In genomic region chr7:1041471-1042160, GRCh38 we compare ENCODE assay signal across 18 cellular contexts. TPM values are rescaled to one million over a fixed set of nuclear protein-coding genes. Genes with fewer than 3 reads are reported as not detected.
DNase-seq lines count a peak whose midpoint lies in the region; ATAC-seq and TF ChIP-seq lines count a peak whose summit lies in the region.
"Had no signal": no experiment of that assay in that cellular context is flagged by ENCODE, and none has a peak within 500 bp of the region (broad histone marks: within the 10 kb centered on the region; RNA-seq: fewer than 3 reads in every experiment).

No MANE protein-coding gene starts in this region.

- H3K4me2 ChIP-seq in fibroblast of lung (ENCODE audit: extremely low read depth, insufficient read depth, low read length) (peak overlapping the region; percentile 35), skeletal muscle satellite cell (ENCODE audit: low read length) (peak overlapping the region; percentile 8)
- H3K4me2 ChIP-seq: PC-9 had no signal

- TF ChIP-seq CTCF in fibroblast of lung (conservative IDR thresholded peaks at IDR 0.05 in 1 of 2, IDR thresholded peaks at IDR 0.05 in 1 of 2; ENCODE audit: low read depth in 1 of 2, low read length in 2 of 2) = no peak

- DNase-seq in T-helper 1 cell (no peak), T-cell (no peak), fibroblast of lung (ENCODE audit: low read depth in 2 of 2) (no peak), NCI-H146 (lab: John Stamatoyannopoulos, UW) (no peak)
- DNase-seq: 8988T; activated CD4-positive, alpha-beta T cell treated with anti-CD3 and anti-CD28 coated beads, Interleukin-2, amount 50 U/mL, for 48 hours; heart right ventricle; KG1; left colon; NCI-H1436 treated with DMSO at 0.1 percent for 48 hours; PC-9 had no signal

- H3K4me3 ChIP-seq in fibroblast of lung (replicated peaks in 1 of 4; ENCODE audit: control extremely low read depth in 1 of 4, insufficient read depth in 1 of 4, low read depth in 3 of 4, low read length in 4 of 4) = no peak overlapping the region
- H3K4me3 ChIP-seq in skeletal muscle satellite cell (ENCODE audit: low read length) = no peak overlapping the region
- H3K4me3 ChIP-seq: heart right ventricle, PC-9 had no signal

- H3K4me1 ChIP-seq in fibroblast of lung (ENCODE audit: control insufficient read depth, extremely low read depth, insufficient read depth, low read length) (peaks cover 15% of the 10 kb centered on the region), skeletal muscle satellite cell (ENCODE audit: control insufficient read depth, insufficient read depth, low read length) (peaks cover 41% of the 10 kb centered on the region)

- peaks cover 32% of the 10 kb centered on the region for H3K4me1 Mint-ChIP-seq in T-helper 1 cell treated with Interleukin-12 subunit alpha and Interleukin-12 subunit beta and Interleukin-4 antibody, amounts not matched to agents 30 μg/mL and 1 μg/mL, for 36 hours (ENCODE audit: low read depth)
- peaks cover 38 to 49% (median 49%) of the 10 kb centered on the region in 3 donors for H3K4me1 Mint-ChIP-seq in T-cell
- peaks cover 18% of the 10 kb centered on the region for H3K4me1 Mint-ChIP-seq in stimulated activated memory B cell treated with anti-CD40 and anti-IgM and Interleukin-4, amounts not matched to agents 10 μg/mL and 1 μg/mL and 100 μg/mL, for 72 hours

- no peaks in the 10 kb centered on the region for H3K9me3 Mint-ChIP-seq in T-helper 1 cell treated with Interleukin-12 subunit alpha and Interleukin-12 subunit beta and Interleukin-4 antibody, amounts not matched to agents 30 μg/mL and 1 μg/mL, for 36 hours
- H3K9me3 Mint-ChIP-seq in T-cell = no peaks in the 10 kb centered on the region
- no peaks in the 10 kb centered on the region for H3K9me3 Mint-ChIP-seq in stimulated activated memory B cell treated with anti-CD40 and anti-IgM and Interleukin-4, amounts not matched to agents 10 μg/mL and 1 μg/mL and 100 μg/mL, for 72 hours
- H3K9me3 Mint-ChIP-seq: stimulated activated naive CD8-positive, alpha-beta T cell treated with anti-CD3 and anti-CD28 coated beads, Interleukin-15, Interleukin-2, amounts not matched to agents 100 ng/mL and 50 ng/mL, for 24 hours had no signal

- ATAC-seq in T-cell (replicated peaks in 1 of 4) (no peak), HG03457 (IDR thresholded peaks at IDR 0.05; ENCODE audit: unreplicated experiment) (no peak)
- ATAC-seq in stimulated activated memory B cell treated with anti-CD40 and anti-IgM and Interleukin-4, amounts not matched to agents 10 μg/mL and 1 μg/mL and 100 μg/mL, for 72 hours = no peak
- ATAC-seq: left colon, sciatic nerve had no signal

- no peak overlapping the region for H2AFZ ChIP-seq in fibroblast of lung (ENCODE audit: low read length)
- H2AFZ ChIP-seq: PC-9 had no signal

- no peaks in the 10 kb centered on the region for H3K36me3 ChIP-seq in fibroblast of lung (ENCODE audit: control insufficient read depth, insufficient read depth, low read length)
- H3K36me3 ChIP-seq in skeletal muscle satellite cell (ENCODE audit: insufficient read depth, low read length) = no peaks in the 10 kb centered on the region
- H3K36me3 ChIP-seq: heart right ventricle had no signal

- peak overlapping the region; percentile 16 for H3K9ac ChIP-seq in fibroblast of lung (ENCODE audit: insufficient read depth, low read length)
- no peak overlapping the region for H3K9ac ChIP-seq in skeletal muscle satellite cell (ENCODE audit: low read depth, low read length)

- no peaks in the 10 kb centered on the region for H4K20me1 ChIP-seq in fibroblast of lung (ENCODE audit: control insufficient read depth, extremely low read depth, insufficient read depth, low read length)

- no peak overlapping the region for H3K27ac ChIP-seq in fibroblast of lung (ENCODE audit: insufficient read depth, low read length)

- no peaks in the 10 kb centered on the region for H3K9me3 ChIP-seq in fibroblast of lung (ENCODE audit: control insufficient read depth, insufficient read depth, low read depth, low read length)
- H3K9me3 ChIP-seq in skeletal muscle satellite cell (replicated peaks; ENCODE audit: low read length) = no peaks in the 10 kb centered on the region
- H3K9me3 ChIP-seq: heart right ventricle had no signal

- CTCF ChIA-PET in T-cell (lab: Charles Lee) = interaction anchor here in 1 of 2 donors (1.5 kb wide), 1 partner anchor 48 kb away, joined by 8 read pairs; no protein-coding TSS in a partner anchor

- no peak overlapping the region for H3K4me3 Mint-ChIP-seq in T-helper 1 cell treated with Interleukin-12 subunit alpha and Interleukin-12 subunit beta and Interleukin-4 antibody, amounts not matched to agents 30 μg/mL and 1 μg/mL, for 36 hours
- H3K4me3 Mint-ChIP-seq in T-cell = peak overlapping the region in 2 of 3 donors; percentile 9 to 52
- H3K4me3 Mint-ChIP-seq in stimulated activated memory B cell treated with anti-CD40 and anti-IgM and Interleukin-4, amounts not matched to agents 10 μg/mL and 1 μg/mL and 100 μg/mL, for 72 hours = no peak overlapping the region
- H3K4me3 Mint-ChIP-seq: stimulated activated naive CD8-positive, alpha-beta T cell treated with anti-CD3 and anti-CD28 coated beads, Interleukin-15, Interleukin-2, amounts not matched to agents 100 ng/mL and 50 ng/mL, for 24 hours had no signal

- peaks cover 4% of the 10 kb centered on the region for H3K36me3 Mint-ChIP-seq in T-helper 1 cell treated with Interleukin-12 subunit alpha and Interleukin-12 subunit beta and Interleukin-4 antibody, amounts not matched to agents 30 μg/mL and 1 μg/mL, for 36 hours (ENCODE audit: low read depth)
- H3K36me3 Mint-ChIP-seq in T-cell = no peaks in the 10 kb centered on the region
- no peaks in the 10 kb centered on the region for H3K36me3 Mint-ChIP-seq in stimulated activated memory B cell treated with anti-CD40 and anti-IgM and Interleukin-4, amounts not matched to agents 10 μg/mL and 1 μg/mL and 100 μg/mL, for 72 hours

- H3K27me3 Mint-ChIP-seq in T-helper 1 cell treated with Interleukin-12 subunit alpha and Interleukin-12 subunit beta and Interleukin-4 antibody, amounts not matched to agents 30 μg/mL and 1 μg/mL, for 36 hours (ENCODE audit: low read depth) = no peaks in the 10 kb centered on the region
- peaks cover 4 to 26% of the 10 kb centered on the region in 2 donors for H3K27me3 Mint-ChIP-seq in T-cell
- no peaks in the 10 kb centered on the region for H3K27me3 Mint-ChIP-seq in stimulated activated memory B cell treated with anti-CD40 and anti-IgM and Interleukin-4, amounts not matched to agents 10 μg/mL and 1 μg/mL and 100 μg/mL, for 72 hours

- H3K27ac Mint-ChIP-seq in T-helper 1 cell treated with Interleukin-12 subunit alpha and Interleukin-12 subunit beta and Interleukin-4 antibody, amounts not matched to agents 30 μg/mL and 1 μg/mL, for 36 hours = peak overlapping the region; percentile 49
- no peak overlapping the region for H3K27ac Mint-ChIP-seq in T-cell
- H3K27ac Mint-ChIP-seq in stimulated activated memory B cell treated with anti-CD40 and anti-IgM and Interleukin-4, amounts not matched to agents 10 μg/mL and 1 μg/mL and 100 μg/mL, for 72 hours = no peak overlapping the region
- H3K27ac Mint-ChIP-seq: stimulated activated naive CD8-positive, alpha-beta T cell treated with anti-CD3 and anti-CD28 coated beads, Interleukin-15, Interleukin-2, amounts not matched to agents 100 ng/mL and 50 ng/mL, for 24 hours had no signal

- H3K27me3 ChIP-seq in fibroblast of lung (ENCODE audit: control insufficient read depth, insufficient read depth, low read length) (no peaks in the 10 kb centered on the region), skeletal muscle satellite cell (ENCODE audit: control insufficient read depth, insufficient read depth, low read length) (no peaks in the 10 kb centered on the region)
- H3K27me3 ChIP-seq: heart right ventricle had no signal

- POLR2A ChIA-PET in T-cell (lab: Charles Lee) = no interaction called here

- no peaks in the 10 kb centered on the region for H3K79me2 ChIP-seq in fibroblast of lung (ENCODE audit: control insufficient read depth, insufficient read depth, low read length)

RNA-seq across cellular contexts. Expression of gene GPR146, which starts 2.7 kb away (rescaled TPM):
- total RNA-seq in T-cell (10 to 100 TPM; 11.9 to 14.7 (median 13.0) TPM), fibroblast of lung (3.1 and 3.3 TPM in 2 replicates)
- polyA plus RNA-seq in fibroblast of lung = 0.30 and 2.2 TPM in 2 replicates
- 0.27 and 0.87 TPM in 2 replicates for polyA plus RNA-seq in fibroblast of lung (2012)
- 0.44 and 18.7 TPM in 2 replicates for polyA minus RNA-seq in fibroblast of lung (ENCODE audit: low replicate concordance)
- 1.8 and 6.8 TPM in 2 replicates for total RNA-seq in skeletal muscle satellite cell (2012; rRNA removed)

RNA-seq across cellular contexts. Expression of gene GPER1, which starts 46.3 kb away (rescaled TPM):
- total RNA-seq in T-cell = under 1 TPM in 3 of 5 donors, not detected in 2; 0.23 to 0.41 (median 0.26) TPM
- total RNA-seq in fibroblast of lung = 1.5 and 2.3 TPM in 2 replicates
- 2.0 and 2.4 TPM in 2 replicates for polyA plus RNA-seq in fibroblast of lung
- 2.2 and 2.9 TPM in 2 replicates for polyA plus RNA-seq in fibroblast of lung (2012)
- polyA minus RNA-seq in fibroblast of lung (ENCODE audit: low replicate concordance) = 3.5 TPM in 2 replicates
- total RNA-seq in skeletal muscle satellite cell (2012; rRNA removed) = 5.1 and 9.6 TPM in 2 replicates
- total RNA-seq: T-helper 1 cell treated with Interleukin-12 subunit alpha and Interleukin-12 subunit beta and Interleukin-4 antibody, amounts not matched to agents 30 ng/mL and 1 ng/mL, for 36 hours had no signal

RNA-seq across cellular contexts. Expression of gene CYP2W1, which starts 58.6 kb away (rescaled TPM):
- total RNA-seq in T-cell (under 1 TPM in 1 of 5 donors, not detected in 4; 0.19 TPM), fibroblast of lung (not detected in 2 replicates)
- polyA plus RNA-seq in fibroblast of lung = not detected in 2 replicates
- not detected in 2 replicates for polyA plus RNA-seq in fibroblast of lung (2012)
- polyA minus RNA-seq in fibroblast of lung (ENCODE audit: low replicate concordance) = not detected in 2 replicates
- total RNA-seq in skeletal muscle satellite cell (2012; rRNA removed) = not detected in 2 replicates
- total RNA-seq: heart right ventricle; PC-9; T-helper 1 cell treated with Interleukin-12 subunit alpha and Interleukin-12 subunit beta and Interleukin-4 antibody, amounts not matched to agents 30 ng/mL and 1 ng/mL, for 36 hours had no signal
- polyA plus RNA-seq: heart right ventricle had no signal

Comparison
In these comparisons a context has a peak if more than half of its experiments do, and no peak if none do; other contexts are left out.
1. H3K4me3 Mint-ChIP-seq: peak in T-cell (2 of 3); none in T-helper 1 cell treated with Interleukin-12 subunit alpha and Interleukin-12 subunit beta and Interleukin-4 antibody, amounts not matched to agents 30 μg/mL and 1 μg/mL, for 36 hours (single experiment) and stimulated activated memory B cell treated with anti-CD40 and anti-IgM and Interleukin-4, amounts not matched to agents 10 μg/mL and 1 μg/mL and 100 μg/mL, for 72 hours (single experiment).